28 cellular contexts compared by ENCODE assay signal in genomic region chr4:155481150-155481549, GRCh38.
"Had no signal": no experiment of that assay in that cellular context is flagged by ENCODE, and none has a peak within 500 bp of the region (broad histone marks: within the 10 kb centered on the region; RNA-seq: fewer than 3 reads in every experiment).

No MANE protein-coding gene starts in this region.

- DNase-seq: colonic mucosa; cortex of kidney; dermis blood vessel endothelial cell; dorsolateral prefrontal cortex; effector CD4-positive, alpha-beta T cell; effector CD8-positive, alpha-beta T cell; effector memory CD4-positive, alpha-beta T cell; effector memory CD8-positive, alpha-beta T cell; endodermal cell; erythroblast; esophagus squamous epithelium; foreskin fibroblast; foreskin keratinocyte; foreskin melanocyte; gastrocnemius medialis; glutamatergic neuron; head of caudate nucleus; heart left ventricle; heart right ventricle had no signal

- H3K4me1 ChIP-seq: colonic mucosa, esophagus muscularis mucosa, esophagus squamous epithelium, foreskin keratinocyte, gastrocnemius medialis, gastroesophageal sphincter had no signal

- H2AFZ ChIP-seq: hepatocyte had no signal

- H3K36me3 ChIP-seq: colonic mucosa, esophagus muscularis mucosa, esophagus squamous epithelium, gastrocnemius medialis, gastroesophageal sphincter, heart left ventricle, heart right ventricle had no signal

- H3K79me2 ChIP-seq: hepatocyte had no signal

- H3K4me2 ChIP-seq: hepatocyte had no signal

- H3K27me3 ChIP-seq: colonic mucosa, esophagus muscularis mucosa, esophagus squamous epithelium, foreskin keratinocyte, gastrocnemius medialis, gastroesophageal sphincter, heart left ventricle, heart right ventricle, hepatocyte had no signal

- H3K4me3 ChIP-seq: colonic mucosa, coronary artery, dorsolateral prefrontal cortex, esophagus muscularis mucosa, esophagus squamous epithelium, gastrocnemius medialis, gastroesophageal sphincter, heart left ventricle, heart right ventricle, hepatocyte had no signal

- FAIRE-seq: endometrium, endothelial cell of umbilical vein, frontal cortex had no signal

- ATAC-seq: effector memory CD8-positive, alpha-beta T cell; esophagus mucosa; foreskin keratinocyte; gastrocnemius medialis; gastroesophageal sphincter; heart left ventricle; heart right ventricle had no signal

- H3K27ac ChIP-seq: colonic mucosa, dorsolateral prefrontal cortex, epithelial cell of prostate, esophagus muscularis mucosa, esophagus squamous epithelium, foreskin keratinocyte, gastrocnemius medialis, gastroesophageal sphincter, heart left ventricle, heart right ventricle, hepatocyte had no signal

- H3K9me3 ChIP-seq: colonic mucosa, esophagus muscularis mucosa, esophagus squamous epithelium, gastrocnemius medialis, gastroesophageal sphincter had no signal
